In genomic region chr12:107765316-107765715, GRCh38 we compare ENCODE assay signal across 25 cellular contexts. TPM values are rescaled to one million over a fixed set of nuclear protein-coding genes. Genes with fewer than 3 reads are reported as not detected.
"Had no signal": no experiment of that assay in that cellular context is flagged by ENCODE, and none has a peak within 500 bp of the region (broad histone marks: within the 10 kb centered on the region; RNA-seq: fewer than 3 reads in every experiment).

No MANE protein-coding gene starts in this region.

- H3K9me3 Mint-ChIP-seq: dendritic cell treated with granulocyte-macrophage colony-stimulating factor and Interleukin-4, amounts not matched to agents 40 ng/mL and 50 ng/mL, for 4 days; effector memory CD8-positive, alpha-beta T cell; endodermal cell had no signal

- H3K4me3 Mint-ChIP-seq: dendritic cell treated with granulocyte-macrophage colony-stimulating factor and Interleukin-4, amounts not matched to agents 40 ng/mL and 50 ng/mL, for 4 days; effector memory CD8-positive, alpha-beta T cell; endodermal cell had no signal

- H3K27ac Mint-ChIP-seq: dendritic cell treated with granulocyte-macrophage colony-stimulating factor and Interleukin-4, amounts not matched to agents 40 ng/mL and 50 ng/mL, for 4 days; effector memory CD8-positive, alpha-beta T cell; endodermal cell had no signal

- DNase-seq: colonic mucosa; cortex of kidney; dermis blood vessel endothelial cell; dorsolateral prefrontal cortex; effector CD4-positive, alpha-beta T cell; effector CD8-positive, alpha-beta T cell; effector memory CD4-positive, alpha-beta T cell; effector memory CD8-positive, alpha-beta T cell; endodermal cell; erythroblast; esophagus squamous epithelium; foreskin fibroblast; foreskin keratinocyte; foreskin melanocyte; gastrocnemius medialis; glutamatergic neuron; head of caudate nucleus; heart left ventricle; heart right ventricle had no signal

- H3K4me3 ChIP-seq: colonic mucosa, coronary artery, dorsolateral prefrontal cortex, esophagus muscularis mucosa, esophagus squamous epithelium, gastrocnemius medialis, gastroesophageal sphincter, heart left ventricle, heart right ventricle had no signal

RNA-seq across cellular contexts. Expression of gene ASCL4, which starts 9.2 kb away (rescaled TPM):
- polyA plus RNA-seq: endothelial cell of umbilical vein, fibroblast of lung, foreskin keratinocyte, heart left ventricle, heart right ventricle had no signal
